8 cellular contexts compared by ENCODE assay signal in the genomic region with DNA sequence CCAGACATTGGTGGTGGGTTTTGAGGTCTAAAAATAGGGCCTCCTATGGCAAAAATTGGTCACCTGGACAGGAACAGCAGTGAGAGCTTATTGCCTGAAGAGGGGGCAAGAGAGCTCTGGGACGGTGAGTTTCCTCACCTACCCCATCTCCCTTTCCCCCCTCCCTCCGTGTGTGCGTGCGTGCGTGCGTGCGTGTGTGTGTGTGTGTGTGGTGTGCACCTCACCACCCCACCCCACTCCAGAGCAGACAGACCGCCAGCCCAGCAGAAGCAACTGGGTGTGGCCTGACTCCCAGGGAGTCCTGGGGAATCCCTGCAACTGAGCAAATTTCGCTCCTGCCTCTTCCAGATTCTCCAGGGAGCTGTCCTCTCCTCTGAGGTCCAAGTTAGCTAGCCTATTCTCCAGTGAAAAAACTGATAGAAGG. TPM values are rescaled to one million over a fixed set of nuclear protein-coding genes. Genes with fewer than 3 reads are reported as not detected.
DNase-seq lines count a peak whose midpoint lies in the region; ATAC-seq and TF ChIP-seq lines count a peak whose summit lies in the region.

No MANE protein-coding gene starts in this region.

- no peaks in the 10 kb centered on the region for H3K36me3 Mint-ChIP-seq in endothelial cell (ENCODE audit: low read depth, unreplicated experiment)

- no peaks in the 10 kb centered on the region for H3K27me3 Mint-ChIP-seq in endothelial cell (ENCODE audit: unreplicated experiment)

- peak overlapping the region; percentile 83 for H3K27ac ChIP-seq in muscle layer of duodenum (ENCODE audit: low read length)

- no peaks in the 10 kb centered on the region for H3K27me3 ChIP-seq in muscle layer of duodenum (ENCODE audit: low read depth, low read length)

- peaks cover 4 to 11% of the 10 kb centered on the region in 2 donors for H3K4me1 ChIP-seq in muscle layer of duodenum (ENCODE audit: control insufficient read depth in 1 of 2, insufficient read depth in 2 of 2, low read length in 2 of 2)

- no peaks in the 10 kb centered on the region for H3K9me3 Mint-ChIP-seq in endothelial cell (ENCODE audit: unreplicated experiment)

- H3K27ac Mint-ChIP-seq in endothelial cell (ENCODE audit: unreplicated experiment): no peak overlapping the region

- no peaks in the 10 kb centered on the region for H3K9me3 ChIP-seq in muscle layer of duodenum (ENCODE audit: control insufficient read depth in 1 of 2, low read length in 2 of 2)

- peak; percentile 22 for ATAC-seq in HG02973 (IDR thresholded peaks at IDR 0.05; ENCODE audit: unreplicated experiment)

- peak; percentile 70 for TF ChIP-seq CTCF in GM10266 (IDR thresholded peaks at IDR 0.05; ENCODE audit: control insufficient read depth, insufficient read depth, low read depth, missing control alignments)
- peak; percentile 47 for TF ChIP-seq CTCF in endothelial cell (IDR thresholded peaks at IDR 0.05; ENCODE audit: unreplicated experiment)

- DNase-seq in GM10266 (ENCODE audit: extremely low spot score) (peak; percentile 36), NCI-H82 (lab: John Stamatoyannopoulos, UW) (peak; percentile 83), endothelial cell (ENCODE audit: low spot score) (peak; percentile 22), KG1 (lab: John Stamatoyannopoulos, UW) (no peak)
- DNase-seq in activated CD8-positive, alpha-beta memory T cell treated with anti-CD3 and anti-CD28 coated beads, Interleukin-2, amount 50 U/mL, for 1 hour (ENCODE audit: extremely low read depth): peak; percentile 81
- DNase-seq in stimulated activated naive CD4-positive, alpha-beta T cell treated with Interleukin-2 at 50 U/mL for 16 hours (lab: John Stamatoyannopoulos, UW): peak; percentile 78

- H3K4me1 Mint-ChIP-seq in endothelial cell (ENCODE audit: unreplicated experiment): peaks cover 2% of the 10 kb centered on the region

- no peak overlapping the region for H3K4me3 ChIP-seq in muscle layer of duodenum (ENCODE audit: low read depth in 1 of 2, low read length in 2 of 2)

- H3K36me3 ChIP-seq in muscle layer of duodenum (ENCODE audit: control insufficient read depth in 1 of 2, insufficient read depth in 2 of 2, low read length in 2 of 2): peaks cover 0 to 10% of the 10 kb centered on the region in 2 donors

- no peak overlapping the region for H3K4me3 Mint-ChIP-seq in endothelial cell (ENCODE audit: unreplicated experiment)

RNA-seq across cellular contexts. Expression of a gene that starts 44.7 kb away (rescaled TPM):
- total RNA-seq in endothelial cell (ENCODE audit: unreplicated experiment): 41.0 TPM
